ENCODE assay signal across 19 cellular contexts in genomic region chr12:109762071-109762672, GRCh38. TPM values are rescaled to one million over a fixed set of nuclear protein-coding genes. Genes with fewer than 3 reads are reported as not detected.
A peak's percentile ranks its signal among the peaks of the same experiment; 100 is the strongest.
DNase-seq lines count a peak whose midpoint lies in the region; ATAC-seq and TF ChIP-seq lines count a peak whose summit lies in the region.
"Had no signal": no experiment of that assay in that cellular context is flagged by ENCODE, and none has a peak within 500 bp of the region (broad histone marks: within the 10 kb centered on the region; RNA-seq: fewer than 3 reads in every experiment).

No MANE protein-coding gene starts in this region.

- no peak for ATAC-seq in central memory CD8-positive, alpha-beta T cell (replicated peaks; ENCODE audit: extremely low read depth, poor library complexity, severe bottlenecking)
- ATAC-seq in GM21423 (IDR thresholded peaks at IDR 0.05; ENCODE audit: unreplicated experiment) = no peak

- H3K79me2 ChIP-seq in neural progenitor cell (ENCODE audit: low read depth) = no peaks in the 10 kb centered on the region

- TF ChIP-seq CTCF in BE2C (IDR thresholded peaks at IDR 0.05; ENCODE audit: low read depth, low read length) (no peak), neural progenitor cell (IDR thresholded peaks at IDR 0.05) (no peak)

- no peaks in the 10 kb centered on the region for H3K36me3 Mint-ChIP-seq in central memory CD8-positive, alpha-beta T cell (ENCODE audit: insufficient read depth)
- peaks cover 3% of the 10 kb centered on the region for H3K36me3 Mint-ChIP-seq in neural progenitor cell

- H3K9me3 Mint-ChIP-seq in central memory CD8-positive, alpha-beta T cell = peaks cover 2% of the 10 kb centered on the region
- H3K9me3 Mint-ChIP-seq in neural progenitor cell = no peaks in the 10 kb centered on the region

- H3K27ac ChIP-seq in BLaER1 treated with 17β-estradiol and CSF1 and Interleukin-3, amounts not matched to agents 10 nM and 100 nM = peak overlapping the region in 6 of 11 experiments; percentile 28 to 61 (median 40); a peak in 10 of 22 replicates
- H3K27ac ChIP-seq in neural progenitor cell = no peak overlapping the region
- H3K27ac ChIP-seq: brain microvascular endothelial cell had no signal

- no peak overlapping the region for H2AFZ ChIP-seq in neural progenitor cell (replicated peaks)

- no peaks in the 10 kb centered on the region for H3K4me1 Mint-ChIP-seq in central memory CD8-positive, alpha-beta T cell
- H3K4me1 Mint-ChIP-seq in neural progenitor cell = peaks cover 6% of the 10 kb centered on the region
- H3K4me1 Mint-ChIP-seq: memory B cell, naive B cell had no signal

- peak overlapping the region; percentile 11 for H3K27ac Mint-ChIP-seq in central memory CD8-positive, alpha-beta T cell (ENCODE audit: low read depth)
- H3K27ac Mint-ChIP-seq in neural progenitor cell = peak overlapping the region; percentile 64
- H3K27ac Mint-ChIP-seq: activated naive CD4-positive, alpha-beta T cell treated with anti-CD3 and anti-CD28 coated beads, Interleukin-2, amount 50 U/mL, for 72 hours; dendritic cell treated with granulocyte-macrophage colony-stimulating factor and Interleukin-4, amounts not matched to agents 40 ng/mL and 50 ng/mL, for 4 days; memory B cell; stimulated activated naive CD8-positive, alpha-beta T cell treated with anti-CD3 and anti-CD28 coated beads, Interleukin-15, Interleukin-2, amounts not matched to agents 100 ng/mL and 50 ng/mL, for 24 hours had no signal

- H3K36me3 ChIP-seq in BE2C = peaks cover 95% of the 10 kb centered on the region
- H3K36me3 ChIP-seq in BLaER1 treated with 17β-estradiol and CSF1 and Interleukin-3, amounts not matched to agents 10 nM and 100 nM = peaks cover 0 to 6% (median 0%) of the 10 kb centered on the region in 11 experiments; a peak in 1 of 22 replicates
- no peaks in the 10 kb centered on the region for H3K36me3 ChIP-seq in neural progenitor cell
- H3K36me3 ChIP-seq: brain microvascular endothelial cell, upper lobe of left lung had no signal

- H3K4me3 ChIP-seq in BE2C (ENCODE audit: low read depth, low read length) = no peak overlapping the region
- no peak overlapping the region for H3K4me3 ChIP-seq in BLaER1 treated with 17β-estradiol and CSF1 and Interleukin-3, amounts not matched to agents 10 nM and 100 nM
- no peak overlapping the region for H3K4me3 ChIP-seq in neural progenitor cell
- H3K4me3 ChIP-seq: K562, upper lobe of left lung had no signal

- DNase-seq in BE2C (peak; percentile 10), neural progenitor cell (ENCODE audit: low spot score) (no peak), retina (no peak)
- no peak for DNase-seq in central memory CD8-positive, alpha-beta T cell (ENCODE audit: low spot score in 2 of 2)
- no peak for DNase-seq in activated T-cell treated with anti-CD3 and anti-CD28 coated beads, Interleukin-2, amount 50 U/mL, for 48 hours
- DNase-seq: activated T-cell treated with anti-CD3 and anti-CD28 coated beads for 4 hours, brain microvascular endothelial cell, DMS79 treated with DMSO at 0.1 percent for 48 hours, naive B cell, NCI-H69, OCI-M1 had no signal

- peaks cover 0 to 8% (median 0%) of the 10 kb centered on the region in 11 experiments; a peak in 1 of 22 replicates for H4K20me1 ChIP-seq in BLaER1 treated with 17β-estradiol and CSF1 and Interleukin-3, amounts not matched to agents 10 nM and 100 nM
- peaks cover 36% of the 10 kb centered on the region for H4K20me1 ChIP-seq in neural progenitor cell (ENCODE audit: low read depth)

- H3K9ac ChIP-seq in BLaER1 treated with 17β-estradiol and CSF1 and Interleukin-3, amounts not matched to agents 10 nM and 100 nM = no peak overlapping the region
- no peak overlapping the region for H3K9ac ChIP-seq in neural progenitor cell

- H3K4me1 ChIP-seq in BE2C = peaks cover 45% of the 10 kb centered on the region
- peaks cover 6 to 31% (median 21%) of the 10 kb centered on the region in 10 experiments; a peak in 19 of 20 replicates for H3K4me1 ChIP-seq in BLaER1 treated with 17β-estradiol and CSF1 and Interleukin-3, amounts not matched to agents 10 nM and 100 nM
- H3K4me1 ChIP-seq in neural progenitor cell = peaks cover 20% of the 10 kb centered on the region

- peaks cover 10% of the 10 kb centered on the region for H3K27me3 Mint-ChIP-seq in central memory CD8-positive, alpha-beta T cell
- peaks cover 7% of the 10 kb centered on the region for H3K27me3 Mint-ChIP-seq in neural progenitor cell (ENCODE audit: insufficient read depth, low read depth)

- no peaks in the 10 kb centered on the region for H3K27me3 ChIP-seq in BE2C
- H3K27me3 ChIP-seq in BLaER1 treated with 17β-estradiol and CSF1 and Interleukin-3, amounts not matched to agents 10 nM and 100 nM = no peaks in the 10 kb centered on the region
- no peaks in the 10 kb centered on the region for H3K27me3 ChIP-seq in neural progenitor cell
- H3K27me3 ChIP-seq: brain microvascular endothelial cell, upper lobe of left lung had no signal

- no peak overlapping the region for H3K4me3 Mint-ChIP-seq in central memory CD8-positive, alpha-beta T cell
- no peak overlapping the region for H3K4me3 Mint-ChIP-seq in neural progenitor cell
- H3K4me3 Mint-ChIP-seq: dendritic cell treated with granulocyte-macrophage colony-stimulating factor and Interleukin-4, amounts not matched to agents 40 ng/mL and 50 ng/mL, for 4 days; memory B cell; naive B cell; stimulated activated naive CD8-positive, alpha-beta T cell treated with anti-CD3 and anti-CD28 coated beads, Interleukin-15, Interleukin-2, amounts not matched to agents 100 ng/mL and 50 ng/mL, for 24 hours had no signal

- H3K4me2 ChIP-seq in BLaER1 treated with 17β-estradiol and CSF1 and Interleukin-3, amounts not matched to agents 10 nM and 100 nM = peak overlapping the region in 9 of 11 experiments; percentile 5 to 63 (median 43); a peak in 11 of 22 replicates
- H3K4me2 ChIP-seq in neural progenitor cell = no peak overlapping the region

- H3F3A ChIP-seq in neural progenitor cell (ENCODE audit: low read depth) = no peaks in the 10 kb centered on the region

- H3K9me3 ChIP-seq in BE2C = no peaks in the 10 kb centered on the region; the same call in 1 of the 2 replicates
- H3K9me3 ChIP-seq in BLaER1 treated with 17β-estradiol and CSF1 and Interleukin-3, amounts not matched to agents 10 nM and 100 nM (replicated peaks in 1 of 11) = peaks cover under 1 to 30% (median 13%) of the 10 kb centered on the region in 11 experiments; a peak in 20 of 22 replicates
- H3K9me3 ChIP-seq in neural progenitor cell (ENCODE audit: low read depth) = no peaks in the 10 kb centered on the region

RNA-seq across cellular contexts. Expression of gene FAM222A, which starts 48.5 kb away (rescaled TPM):
- polyA plus RNA-seq in BE2C (2012; ENCODE audit: insufficient read depth, insufficient read length, low read depth) = 227 TPM
- total RNA-seq in neural progenitor cell (ENCODE audit: low replicate concordance) = 2.5 and 10.6 TPM in 2 replicates
